9 cellular contexts compared by ENCODE assay signal in genomic region chr6:27251672-27252251, GRCh38. TPM values are rescaled to one million over a fixed set of nuclear protein-coding genes. Genes with fewer than 3 reads are reported as not detected.
DNase-seq lines count a peak whose midpoint lies in the region; ATAC-seq and TF ChIP-seq lines count a peak whose summit lies in the region.
"Had no signal": no experiment of that assay in that cellular context is flagged by ENCODE, and none has a peak within 500 bp of the region (broad histone marks: within the 10 kb centered on the region; RNA-seq: fewer than 3 reads in every experiment).

No MANE protein-coding gene starts in this region.

- peak; percentile 72 for TF ChIP-seq CTCF in KMS-11 (conservative IDR thresholded peaks at IDR 0.05; ENCODE audit: low read depth, low read length)
- TF ChIP-seq CTCF in spleen (IDR thresholded peaks at IDR 0.05 in 8 of 11, conservative IDR thresholded peaks at IDR 0.05 in 3 of 11), result peak in 6 of 11 experiments; percentile 17 to 40 (median 36)

- H3K79me2 ChIP-seq in KMS-11 (ENCODE audit: insufficient read depth, low read depth), result no peaks in the 10 kb centered on the region

- no CpG with 5 or more reads among the region's 44 CpGs for WGBS in iPS DF 6.9 (ENCODE audit: insufficient coverage, insufficient read length)
- 4 to 6% (median 5%) methylated on average over 21 to 44 of the region's 44 CpGs for WGBS in spleen, 5 donors

- peak; percentile 52 for DNase-seq in ELR (ENCODE audit: low read depth)
- DNase-seq in SKM-1 treated with dmso at 0.1 percent for 144 hours (lab: John Stamatoyannopoulos, UW; ENCODE audit: unreplicated experiment), result peak; percentile 86
- DNase-seq in adipocyte (ENCODE audit: low read depth), result peak; percentile 28
- peak; percentile 91 for DNase-seq in iPS DF 6.9 (ENCODE audit: low read depth, low spot score)
- DNase-seq in spleen, result peak; percentile 89
- DNase-seq in posterior vena cava (ENCODE audit: low spot score), result no peak

- no peak for TF ChIP-seq POLR2A in spleen (IDR thresholded peaks at IDR 0.05)

- peak overlapping the region; percentile 89 for H2AFZ ChIP-seq in KMS-11 (ENCODE audit: low read depth)

- H3K9ac ChIP-seq in KMS-11 (peak overlapping the region; percentile 71; the same call in 1 of the 2 replicates), adipocyte (ENCODE audit: low read length) (no peak overlapping the region)

- H4K20me1 ChIP-seq in KMS-11 (ENCODE audit: insufficient read depth), result no peaks in the 10 kb centered on the region

- intact Hi-C loops in spleen (cut with DNase I; ENCODE audit: low total_unique reads), result no loop called here
- intact Hi-C loops in posterior vena cava (cut with DNase I), result no loop called here

- ATAC-seq in GM21723 (IDR thresholded peaks at IDR 0.05; ENCODE audit: unreplicated experiment), result peak; percentile 88

- H3K9me3 ChIP-seq in adipocyte (ENCODE audit: control insufficient read depth, low read length) (no peaks in the 10 kb centered on the region), iPS DF 6.9 (ENCODE audit: control insufficient read depth, insufficient read depth, low read length) (no peaks in the 10 kb centered on the region), spleen (no peaks in the 10 kb centered on the region)
- H3K9me3 ChIP-seq: neutrophil had no signal

- no peaks in the 10 kb centered on the region for H3K27me3 ChIP-seq in KMS-11 (ENCODE audit: insufficient read depth, low read depth)
- H3K27me3 ChIP-seq in adipocyte (replicated peaks; ENCODE audit: control insufficient read depth, insufficient read depth, low read length), result peaks cover 78% of the 10 kb centered on the region
- H3K27me3 ChIP-seq in iPS DF 6.9 (ENCODE audit: control insufficient read depth, insufficient read depth, low read length), result no peaks in the 10 kb centered on the region; the same call in 1 of the 2 replicates
- H3K27me3 ChIP-seq in spleen (replicated peaks in 1 of 7), result peaks cover 4 to 97% (median 41%) of the 10 kb centered on the region in 7 donors

- H3K36me3 ChIP-seq in KMS-11 (ENCODE audit: insufficient read depth), result no peaks in the 10 kb centered on the region
- no peaks in the 10 kb centered on the region for H3K36me3 ChIP-seq in adipocyte (ENCODE audit: control insufficient read depth, insufficient read depth, low read length, severe bottlenecking)
- H3K36me3 ChIP-seq in iPS DF 6.9 (ENCODE audit: control insufficient read depth, insufficient read depth, low read length), result no peaks in the 10 kb centered on the region
- H3K36me3 ChIP-seq in spleen, result no peaks in the 10 kb centered on the region
- H3K36me3 ChIP-seq: neutrophil had no signal

- H3K27ac ChIP-seq in KMS-11 (peak overlapping the region; percentile 77), iPS DF 6.9 (ENCODE audit: low read length) (no peak overlapping the region), spleen (peak overlapping the region in 6 of 8 donors; percentile 29 to 76 (median 60))
- H3K27ac ChIP-seq: neutrophil had no signal

- H3K4me3 ChIP-seq in KMS-11 (IDR thresholded peaks at IDR 0.05; ENCODE audit: insufficient read depth, low read depth, low read length) (no peak overlapping the region), adipocyte (ENCODE audit: low read length) (peak overlapping the region; percentile 52), iPS DF 6.9 (ENCODE audit: low read length) (peak overlapping the region; percentile 66; the same call in 1 of the 2 replicates), spleen (peak overlapping the region; percentile 45 to 81 (median 53))

- H3K4me1 ChIP-seq in KMS-11 (ENCODE audit: low read depth, poor library complexity, severe bottlenecking) (peaks cover 16% of the 10 kb centered on the region), adipocyte (ENCODE audit: control insufficient read depth, insufficient read depth, low read length) (peaks cover 3% of the 10 kb centered on the region), iPS DF 6.9 (ENCODE audit: control insufficient read depth, insufficient read depth, low read length) (peaks cover 2% of the 10 kb centered on the region), spleen (peaks cover 0 to 19% (median 10%) of the 10 kb centered on the region in 6 donors)

- peak overlapping the region; percentile 29; the same call in 1 of the 2 replicates for H3K4me2 ChIP-seq in KMS-11

RNA-seq across cellular contexts. Expression of gene PRSS16, which starts 4.3 kb away (rescaled TPM):
- total RNA-seq in spleen (1 to 10 TPM in 4 of 7 donors, under 1 TPM in 3; 0.46 to 6.0 (median 1.5) TPM), posterior vena cava (under 1 TPM in 1 of 2 donors, not detected in 1; 0.28 TPM)
- polyA plus RNA-seq in spleen, result under 1 TPM; 0.09 to 0.96 (median 0.39) TPM
